Comparison of ENCODE assay signal across 17 cellular contexts in the genomic region with DNA sequence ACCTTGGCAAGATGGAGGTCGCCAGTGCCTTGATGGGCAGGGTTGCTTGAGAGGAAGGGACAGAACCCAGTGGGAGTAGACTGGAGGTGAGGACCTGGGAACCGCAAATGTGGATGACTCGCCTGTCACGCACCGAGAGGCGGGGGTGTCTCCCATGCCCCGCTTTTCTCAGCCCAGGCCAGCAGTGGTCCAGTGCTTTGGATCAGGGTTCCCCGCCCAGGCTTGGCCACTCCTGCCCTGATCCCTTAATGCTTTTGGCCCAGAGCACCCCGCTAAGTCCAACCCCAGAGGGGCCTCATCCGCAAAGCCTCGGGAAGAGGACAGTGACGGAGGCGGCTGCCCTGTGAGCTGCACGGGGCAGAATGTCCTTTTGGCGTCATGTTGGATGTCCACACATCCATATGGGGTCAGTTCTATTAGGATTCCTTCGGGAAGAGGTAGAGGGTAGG. TPM values are rescaled to one million over a fixed set of nuclear protein-coding genes. Genes with fewer than 3 reads are reported as not detected.
DNase-seq lines count a peak whose midpoint lies in the region; ATAC-seq, FAIRE-seq and TF ChIP-seq lines count a peak whose summit lies in the region.
"Had no signal": no experiment of that assay in that cellular context is flagged by ENCODE, and none has a peak within 500 bp of the region (broad histone marks: within the 10 kb centered on the region; RNA-seq: fewer than 3 reads in every experiment).

No MANE protein-coding gene starts in this region.

- TF ChIP-seq RAD21 in A549 (conservative IDR thresholded peaks at IDR 0.05 in 1 of 2, IDR thresholded peaks at IDR 0.05 in 1 of 2): no peak

- TF ChIP-seq EP300 in A549 (IDR thresholded peaks at IDR 0.05): no peak

- H3K9me3 ChIP-seq in A549: no peaks in the 10 kb centered on the region
- H3K9me3 ChIP-seq in CD4-positive, alpha-beta T cell (ENCODE audit: control insufficient read depth, low read length): no peaks in the 10 kb centered on the region
- H3K9me3 ChIP-seq: thyroid gland had no signal

- no peaks in the 10 kb centered on the region for H3K27me3 Mint-ChIP-seq in CD4-positive, alpha-beta T cell
- H3K27me3 Mint-ChIP-seq in activated CD8-positive, alpha-beta T cell treated with anti-CD3 and anti-CD28 coated beads for 36 hours: no peaks in the 10 kb centered on the region
- H3K27me3 Mint-ChIP-seq in mesothelial cell of epicardium (ENCODE audit: low read depth): no peaks in the 10 kb centered on the region

- H3K27me3 ChIP-seq in CD4-positive, alpha-beta T cell (ENCODE audit: control insufficient read depth, insufficient read depth, low read length): no peaks in the 10 kb centered on the region
- H3K27me3 ChIP-seq: thyroid gland had no signal

- ATAC-seq in A549 (no peak), HG02759 (IDR thresholded peaks at IDR 0.05; ENCODE audit: unreplicated experiment) (no peak)
- ATAC-seq in CD4-positive, alpha-beta T cell (ENCODE audit: poor library complexity): no peak
- no peak for ATAC-seq in activated CD8-positive, alpha-beta T cell treated with anti-CD3 and anti-CD28 coated beads for 36 hours
- ATAC-seq: esophagus mucosa had no signal

- FAIRE-seq in A549 (lab: Jason Lieb, UNC): no peak
- no peak for FAIRE-seq in H54 (lab: Jason Lieb, UNC)
- FAIRE-seq: small intestine had no signal

- H3K4me2 ChIP-seq in A549: peak overlapping the region; percentile 84; the same call in 1 of the 3 replicates

- TF ChIP-seq POLR2A in A549 (IDR thresholded peaks at IDR 0.05; ENCODE audit: low read length): no peak
- no peak for TF ChIP-seq POLR2A in H54 (IDR thresholded peaks at IDR 0.05; ENCODE audit: low read depth, low read length)

- WGBS in A549 (ENCODE audit: missing lambda C conversion rate): 91% methylated on average over 16 of the region's 16 CpGs

- peaks cover 41% of the 10 kb centered on the region for H3K36me3 Mint-ChIP-seq in CD4-positive, alpha-beta T cell (ENCODE audit: low read depth)
- H3K36me3 Mint-ChIP-seq in activated CD8-positive, alpha-beta T cell treated with anti-CD3 and anti-CD28 coated beads for 36 hours (ENCODE audit: low read depth): peaks cover 37% of the 10 kb centered on the region
- peaks cover 7% of the 10 kb centered on the region for H3K36me3 Mint-ChIP-seq in mesothelial cell of epicardium

- peaks cover 24% of the 10 kb centered on the region for H3K4me1 Mint-ChIP-seq in CD4-positive, alpha-beta T cell (ENCODE audit: low read depth)
- peaks cover 13% of the 10 kb centered on the region for H3K4me1 Mint-ChIP-seq in activated CD8-positive, alpha-beta T cell treated with anti-CD3 and anti-CD28 coated beads for 36 hours (ENCODE audit: low read depth)
- H3K4me1 Mint-ChIP-seq in mesothelial cell of epicardium: peaks cover 10% of the 10 kb centered on the region

- intact Hi-C loops in CD4-positive, alpha-beta T cell (cut with DNase I, micrococcal nuclease): loop anchor here in 1 of 2 experiments (5.0 to 10.0 kb wide), 3 partner anchors 459 to 1338 kb away; a partner anchor contains a TSS
- intact Hi-C loops in activated CD8-positive, alpha-beta T cell treated with anti-CD3 and anti-CD28 coated beads for 36 hours (cut with micrococcal nuclease): no loop called here

- H3K9me3 Mint-ChIP-seq in CD4-positive, alpha-beta T cell: no peaks in the 10 kb centered on the region
- no peaks in the 10 kb centered on the region for H3K9me3 Mint-ChIP-seq in activated CD8-positive, alpha-beta T cell treated with anti-CD3 and anti-CD28 coated beads for 36 hours
- H3K9me3 Mint-ChIP-seq in mesothelial cell of epicardium: no peaks in the 10 kb centered on the region

- H3K4me3 ChIP-seq in A549: no peak overlapping the region
- H3K4me3 ChIP-seq: thyroid gland had no signal

- peaks cover 17% of the 10 kb centered on the region for H3K4me1 ChIP-seq in A549

- H3K4me3 Mint-ChIP-seq in CD4-positive, alpha-beta T cell: peak overlapping the region; percentile 82
- peak overlapping the region; percentile 85 for H3K4me3 Mint-ChIP-seq in activated CD8-positive, alpha-beta T cell treated with anti-CD3 and anti-CD28 coated beads for 36 hours
- H3K4me3 Mint-ChIP-seq in mesothelial cell of epicardium: peak overlapping the region; percentile 86

- POLR2A ChIA-PET in A549 (lab: Yijun Ruan, JAX): no interaction called here
- POLR2A ChIA-PET in CD4-positive, alpha-beta T cell (lab: Charles Lee): no interaction called here
- POLR2A ChIA-PET in activated CD8-positive, alpha-beta T cell treated with anti-CD3 and anti-CD28 coated beads for 36 hours (lab: Charles Lee): no interaction called here

- no peak for DNase-seq in A549 (ENCODE audit: low read depth in 1 of 2, low spot score in 1 of 2)
- no peak for DNase-seq in CD4-positive, alpha-beta T cell
- no peak for DNase-seq in activated CD8-positive, alpha-beta T cell treated with anti-CD3 and anti-CD28 coated beads for 36 hours
- no peak for DNase-seq in mesothelial cell of epicardium (ENCODE audit: low spot score in 2 of 2, unreplicated experiment in 2 of 2)
- no peak for DNase-seq in SKM-1 treated with dmso at 0.1 percent for 144 hours (lab: John Stamatoyannopoulos, UW; ENCODE audit: unreplicated experiment)
- no peak for DNase-seq in kidney tubule cell (ENCODE audit: low spot score)
- no peak for DNase-seq in H54 (ENCODE audit: insufficient read length, low spot score)
- DNase-seq: dermis blood vessel endothelial cell, HCEC 1CT, NCI-H2029 treated with DMSO at 0.1 percent for 48 hours, NCI-H510A treated with DMSO at 0.1 percent for 48 hours, SHP77 treated with DMSO at 0.1 percent for 48 hours, small intestine, thyroid gland had no signal

- no peak overlapping the region for H3K27ac ChIP-seq in A549
- no peak overlapping the region for H3K27ac ChIP-seq in CD4-positive, alpha-beta T cell (ENCODE audit: low read depth, low read length)
- H3K27ac ChIP-seq: thyroid gland had no signal

- CTCF ChIA-PET in A549 (lab: Yijun Ruan, JAX): interaction anchor here (1.0 to 2.2 kb wide), 3 partner anchors 10 to 49 kb away, joined by 3 to 12 read pairs (median 4); no protein-coding TSS in a partner anchor
- CTCF ChIA-PET in CD4-positive, alpha-beta T cell (lab: Charles Lee): no interaction called here
- CTCF ChIA-PET in activated CD8-positive, alpha-beta T cell treated with anti-CD3 and anti-CD28 coated beads for 36 hours (lab: Charles Lee): no interaction called here

- no peak overlapping the region for H3K27ac Mint-ChIP-seq in CD4-positive, alpha-beta T cell
- H3K27ac Mint-ChIP-seq in activated CD8-positive, alpha-beta T cell treated with anti-CD3 and anti-CD28 coated beads for 36 hours: no peak overlapping the region
- H3K27ac Mint-ChIP-seq in mesothelial cell of epicardium: no peak overlapping the region

- TF ChIP-seq CTCF in A549 (IDR thresholded peaks at IDR 0.05) (no peak), mesothelial cell of epicardium (IDR thresholded peaks at IDR 0.05; ENCODE audit: unreplicated experiment) (no peak)
- no peak for TF ChIP-seq CTCF in CD4-positive, alpha-beta T cell (IDR thresholded peaks at IDR 0.05)
- no peak for TF ChIP-seq CTCF in activated CD8-positive, alpha-beta T cell treated with anti-CD3 and anti-CD28 coated beads for 36 hours (IDR thresholded peaks at IDR 0.05)

TF ChIP-seq in A549, 52 proteins besides CTCF, POLR2A, EP300 and RAD21:
- TF ChIP-seq CEBPB (IDR thresholded peaks at IDR 0.05): no peak

RNA-seq across cellular contexts. Expression of a gene that starts 2.4 kb away (rescaled TPM):
- polyA plus RNA-seq in A549 (2011; rRNA removed): 66.9 and 75.5 TPM in 2 replicates
- polyA plus RNA-seq in A549 (2012; cell fraction: cytosol; rRNA removed): 278 and 376 TPM in 2 replicates
- polyA plus RNA-seq in A549 (2012; cell fraction: nucleus; rRNA removed): 268 and 485 TPM in 2 replicates
- polyA plus RNA-seq in A549 (2017; fragmentation: RNase III; extraction: RNeasy Plus Mini Kit Qiagen cat#74134 plus additional on column Dnase treatment): 85.3 to 93.2 TPM (median 90.1 TPM) in 3 replicates
- 126 and 137 TPM in 2 replicates for polyA minus RNA-seq in A549 (2011; rRNA and poly(A)+ RNA removed)
- total RNA-seq in CD4-positive, alpha-beta T cell: 10 to 100 TPM; 20.8 to 23.2 TPM
- total RNA-seq in activated CD8-positive, alpha-beta T cell treated with anti-CD3 and anti-CD28 coated beads for 36 hours: 10 to 100 TPM; 56.4 to 57.4 TPM
- 38.4 to 46.0 TPM (median 42.1 TPM) in 3 replicates for total RNA-seq in mesothelial cell of epicardium

RNA-seq across cellular contexts. Expression of a gene that starts 18.3 kb away (rescaled TPM):
- polyA plus RNA-seq in A549 (2011; rRNA removed): not detected in 2 replicates
- not detected in 2 replicates for polyA plus RNA-seq in A549 (2012; cell fraction: cytosol; rRNA removed)
- not detected in 2 replicates for polyA plus RNA-seq in A549 (2012; cell fraction: nucleus; rRNA removed)
- polyA plus RNA-seq in A549 (2017; fragmentation: RNase III; extraction: RNeasy Plus Mini Kit Qiagen cat#74134 plus additional on column Dnase treatment): not detected in 3 replicates
- not detected in 2 replicates for polyA minus RNA-seq in A549 (2011; rRNA and poly(A)+ RNA removed)
- not detected for total RNA-seq in CD4-positive, alpha-beta T cell
- not detected for total RNA-seq in activated CD8-positive, alpha-beta T cell treated with anti-CD3 and anti-CD28 coated beads for 36 hours
- not detected in 3 replicates for total RNA-seq in mesothelial cell of epicardium
- total RNA-seq: dermis blood vessel endothelial cell, esophagus mucosa, omental fat pad, thyroid gland had no signal
- polyA plus RNA-seq: small intestine had no signal

RNA-seq across cellular contexts. Expression of a gene that starts 23.3 kb away (rescaled TPM):
- polyA plus RNA-seq in A549 (2011; rRNA removed) (7.4 and 8.5 TPM in 2 replicates), A549 (2017; fragmentation: RNase III; extraction: RNeasy Plus Mini Kit Qiagen cat#74134 plus additional on column Dnase treatment) (10.9 to 12.7 TPM (median 11.4 TPM) in 3 replicates)
- 11.1 and 12.8 TPM in 2 replicates for polyA plus RNA-seq in A549 (2012; cell fraction: cytosol; rRNA removed)
- polyA plus RNA-seq in A549 (2012; cell fraction: nucleus; rRNA removed): 13.6 and 16.4 TPM in 2 replicates
- 8.3 and 9.1 TPM in 2 replicates for polyA minus RNA-seq in A549 (2011; rRNA and poly(A)+ RNA removed)
- total RNA-seq in CD4-positive, alpha-beta T cell: under 1 TPM; 0.27 to 0.47 TPM
- under 1 TPM; 0.54 to 0.58 TPM for total RNA-seq in activated CD8-positive, alpha-beta T cell treated with anti-CD3 and anti-CD28 coated beads for 36 hours
- 25.9 to 27.9 TPM (median 26.9 TPM) in 3 replicates for total RNA-seq in mesothelial cell of epicardium

RNA-seq across cellular contexts. Expression of a gene that starts 43.0 kb away (rescaled TPM):
- polyA plus RNA-seq in A549 (2011; rRNA removed): not detected in 2 replicates
- not detected in 2 replicates for polyA plus RNA-seq in A549 (2012; cell fraction: cytosol; rRNA removed)
- polyA plus RNA-seq in A549 (2012; cell fraction: nucleus; rRNA removed): not detected in 2 replicates
- not detected in 3 replicates for polyA plus RNA-seq in A549 (2017; fragmentation: RNase III; extraction: RNeasy Plus Mini Kit Qiagen cat#74134 plus additional on column Dnase treatment)
- not detected in 2 replicates for polyA minus RNA-seq in A549 (2011; rRNA and poly(A)+ RNA removed)
- not detected for total RNA-seq in CD4-positive, alpha-beta T cell
- total RNA-seq in activated CD8-positive, alpha-beta T cell treated with anti-CD3 and anti-CD28 coated beads for 36 hours: not detected
- not detected in 3 replicates for total RNA-seq in mesothelial cell of epicardium
- total RNA-seq: dermis blood vessel endothelial cell, esophagus mucosa, omental fat pad, thyroid gland had no signal
- polyA plus RNA-seq: small intestine had no signal

RNA-seq across cellular contexts. Expression of a gene that starts 58.7 kb away (rescaled TPM):
- 0.15 TPM in 1 of 2 replicates, not detected in the other for polyA plus RNA-seq in A549 (2011; rRNA removed)
- not detected in 2 replicates for polyA plus RNA-seq in A549 (2012; cell fraction: cytosol; rRNA removed)
- not detected in 2 replicates for polyA plus RNA-seq in A549 (2012; cell fraction: nucleus; rRNA removed)
- not detected in 3 replicates for polyA plus RNA-seq in A549 (2017; fragmentation: RNase III; extraction: RNeasy Plus Mini Kit Qiagen cat#74134 plus additional on column Dnase treatment)
- not detected in 2 replicates for polyA minus RNA-seq in A549 (2011; rRNA and poly(A)+ RNA removed)
- not detected for total RNA-seq in CD4-positive, alpha-beta T cell
- total RNA-seq in activated CD8-positive, alpha-beta T cell treated with anti-CD3 and anti-CD28 coated beads for 36 hours: not detected
- not detected in 3 replicates for total RNA-seq in mesothelial cell of epicardium
- total RNA-seq: dermis blood vessel endothelial cell, esophagus mucosa, omental fat pad, thyroid gland had no signal
- polyA plus RNA-seq: small intestine had no signal

Comparison
In these comparisons a context has a peak if more than half of its experiments do, and no peak if none do; other contexts are left out.
1. RNA of a gene that starts 23.3 kb away (total RNA-seq): 25.9 to 27.9 TPM in mesothelial cell of epicardium; 0.54 to 0.58 TPM in activated CD8-positive, alpha-beta T cell treated with anti-CD3 and anti-CD28 coated beads for 36 hours and 0.27 to 0.47 TPM in CD4-positive, alpha-beta T cell; every median in the first group is over 10 times any median in the second.
2. Peak in every context shown above with its lines, with median percentiles within 50 percentile points of each other: H3K4me3 Mint-ChIP-seq.